In genomic region chr2:228590681-228591080, GRCh38 we compare ENCODE assay signal across 1 cellular context.
TF ChIP-seq lines count a peak whose summit lies in the region.

No MANE protein-coding gene starts in this region.

TF ChIP-seq in GM12878, 131 proteins besides CTCF, POLR2A, EP300 and RAD21 (continues in another document):
- TF ChIP-seq, protein P1, sequence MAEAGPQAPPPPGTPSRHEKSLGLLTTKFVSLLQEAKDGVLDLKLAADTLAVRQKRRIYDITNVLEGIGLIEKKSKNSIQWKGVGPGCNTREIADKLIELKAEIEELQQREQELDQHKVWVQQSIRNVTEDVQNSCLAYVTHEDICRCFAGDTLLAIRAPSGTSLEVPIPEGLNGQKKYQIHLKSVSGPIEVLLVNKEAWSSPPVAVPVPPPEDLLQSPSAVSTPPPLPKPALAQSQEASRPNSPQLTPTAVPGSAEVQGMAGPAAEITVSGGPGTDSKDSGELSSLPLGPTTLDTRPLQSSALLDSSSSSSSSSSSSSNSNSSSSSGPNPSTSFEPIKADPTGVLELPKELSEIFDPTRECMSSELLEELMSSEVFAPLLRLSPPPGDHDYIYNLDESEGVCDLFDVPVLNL (IDR thresholded peaks at IDR 0.05; ENCODE audit: low read depth, low read length) = no peak
- TF ChIP-seq SIN3A (IDR thresholded peaks at IDR 0.05; ENCODE audit: low read depth, low read length) (no peak), ATF7 (IDR thresholded peaks at IDR 0.05; ENCODE audit: low read depth) (peak; percentile 77), STAT3 (IDR thresholded peaks at IDR 0.05; ENCODE audit: low read depth, low read length) (no peak), MTA2 (IDR thresholded peaks at IDR 0.05; ENCODE audit: low read depth) (peak; percentile 99), TCF3 (IDR thresholded peaks at IDR 0.05; ENCODE audit: borderline replicate concordance, insufficient read depth, low read depth, low read length) (no peak), STAT1 (conservative IDR thresholded peaks at IDR 0.05) (no peak), EZH2 (IDR thresholded peaks at IDR 0.05; ENCODE audit: borderline replicate concordance, control insufficient read depth, low read depth, low read length) (no peak), CUX1 (IDR thresholded peaks at IDR 0.05; ENCODE audit: insufficient replicate concordance, low read depth, low read length) (peak; percentile 94), ATF3 (IDR thresholded peaks at IDR 0.05; ENCODE audit: borderline replicate concordance, extremely low read depth, low read depth, low read length) (no peak), JUNB (IDR thresholded peaks at IDR 0.05) (0 out of 2 replicates have a peak, but pooled peaks have one; percentile 16), HDAC6 (IDR thresholded peaks at IDR 0.05; ENCODE audit: unreplicated experiment) (no peak), RB1 (IDR thresholded peaks at IDR 0.05; ENCODE audit: borderline replicate concordance) (no peak), ATF2 (IDR thresholded peaks at IDR 0.05; ENCODE audit: low read length) (peak; percentile 46), SUZ12 (IDR thresholded peaks at IDR 0.05; ENCODE audit: unreplicated experiment) (no peak), DPF2 (IDR thresholded peaks at IDR 0.05) (peak; percentile 92), PKNOX1 (IDR thresholded peaks at IDR 0.05) (peak; percentile 49; the same call in 1 of the 2 replicates), CHD2 (IDR thresholded peaks at IDR 0.05; ENCODE audit: borderline replicate concordance, low read depth, low read length) (0 out of 2 replicates have a peak, but pooled peaks have one; percentile 16), NFYA (IDR thresholded peaks at IDR 0.05; ENCODE audit: borderline replicate concordance, low read depth, low read length) (no peak), BMI1 (IDR thresholded peaks at IDR 0.05; ENCODE audit: borderline replicate concordance) (peak; percentile 95), KLF5 (IDR thresholded peaks at IDR 0.05; ENCODE audit: partially characterized antibody) (no peak), ZBTB40 (IDR thresholded peaks at IDR 0.05; ENCODE audit: borderline replicate concordance) (no peak), RUNX3 (IDR thresholded peaks at IDR 0.05; ENCODE audit: low read length) (peak; percentile 66), CBX5 (IDR thresholded peaks at IDR 0.05; ENCODE audit: low read depth) (0 out of 2 replicates have a peak, but pooled peaks have one; percentile 31), IKZF1 (conservative IDR thresholded peaks at IDR 0.05) (peak; percentile 84), SMARCA5 (IDR thresholded peaks at IDR 0.05) (no peak), IKZF2 (IDR thresholded peaks at IDR 0.05) (peak; percentile 95 to 96), YBX1 (IDR thresholded peaks at IDR 0.05) (no peak), PRDM15 (CRISPR knock-in tag; IDR thresholded peaks at IDR 0.05) (no peak), GATAD2B (conservative IDR thresholded peaks at IDR 0.05; ENCODE audit: low read depth) (0 out of 2 replicates have a peak, but pooled peaks have one; percentile 42), SIX5 (IDR thresholded peaks at IDR 0.05; ENCODE audit: low read depth, low read length, severe bottlenecking) (no peak), IRF5 (IDR thresholded peaks at IDR 0.05; ENCODE audit: borderline replicate concordance) (no peak), HDAC2 (IDR thresholded peaks at IDR 0.05) (no peak), NR2C1 (IDR thresholded peaks at IDR 0.05) (no peak), BACH1 (IDR thresholded peaks at IDR 0.05; ENCODE audit: borderline replicate concordance) (peak; percentile 77; the same call in 1 of the 2 replicates)
- TF ChIP-seq, protein P2, sequence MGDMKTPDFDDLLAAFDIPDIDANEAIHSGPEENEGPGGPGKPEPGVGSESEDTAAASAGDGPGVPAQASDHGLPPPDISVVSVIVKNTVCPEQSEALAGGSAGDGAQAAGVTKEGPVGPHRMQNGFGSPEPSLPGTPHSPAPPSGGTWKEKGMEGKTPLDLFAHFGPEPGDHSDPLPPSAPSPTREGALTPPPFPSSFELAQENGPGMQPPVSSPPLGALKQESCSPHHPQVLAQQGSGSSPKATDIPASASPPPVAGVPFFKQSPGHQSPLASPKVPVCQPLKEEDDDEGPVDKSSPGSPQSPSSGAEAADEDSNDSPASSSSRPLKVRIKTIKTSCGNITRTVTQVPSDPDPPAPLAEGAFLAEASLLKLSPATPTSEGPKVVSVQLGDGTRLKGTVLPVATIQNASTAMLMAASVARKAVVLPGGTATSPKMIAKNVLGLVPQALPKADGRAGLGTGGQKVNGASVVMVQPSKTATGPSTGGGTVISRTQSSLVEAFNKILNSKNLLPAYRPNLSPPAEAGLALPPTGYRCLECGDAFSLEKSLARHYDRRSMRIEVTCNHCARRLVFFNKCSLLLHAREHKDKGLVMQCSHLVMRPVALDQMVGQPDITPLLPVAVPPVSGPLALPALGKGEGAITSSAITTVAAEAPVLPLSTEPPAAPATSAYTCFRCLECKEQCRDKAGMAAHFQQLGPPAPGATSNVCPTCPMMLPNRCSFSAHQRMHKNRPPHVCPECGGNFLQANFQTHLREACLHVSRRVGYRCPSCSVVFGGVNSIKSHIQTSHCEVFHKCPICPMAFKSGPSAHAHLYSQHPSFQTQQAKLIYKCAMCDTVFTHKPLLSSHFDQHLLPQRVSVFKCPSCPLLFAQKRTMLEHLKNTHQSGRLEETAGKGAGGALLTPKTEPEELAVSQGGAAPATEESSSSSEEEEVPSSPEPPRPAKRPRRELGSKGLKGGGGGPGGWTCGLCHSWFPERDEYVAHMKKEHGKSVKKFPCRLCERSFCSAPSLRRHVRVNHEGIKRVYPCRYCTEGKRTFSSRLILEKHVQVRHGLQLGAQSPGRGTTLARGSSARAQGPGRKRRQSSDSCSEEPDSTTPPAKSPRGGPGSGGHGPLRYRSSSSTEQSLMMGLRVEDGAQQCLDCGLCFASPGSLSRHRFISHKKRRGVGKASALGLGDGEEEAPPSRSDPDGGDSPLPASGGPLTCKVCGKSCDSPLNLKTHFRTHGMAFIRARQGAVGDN (IDR thresholded peaks at IDR 0.05) = no peak
